ENCODE assay signal across 8 cellular contexts in the genomic region with DNA sequence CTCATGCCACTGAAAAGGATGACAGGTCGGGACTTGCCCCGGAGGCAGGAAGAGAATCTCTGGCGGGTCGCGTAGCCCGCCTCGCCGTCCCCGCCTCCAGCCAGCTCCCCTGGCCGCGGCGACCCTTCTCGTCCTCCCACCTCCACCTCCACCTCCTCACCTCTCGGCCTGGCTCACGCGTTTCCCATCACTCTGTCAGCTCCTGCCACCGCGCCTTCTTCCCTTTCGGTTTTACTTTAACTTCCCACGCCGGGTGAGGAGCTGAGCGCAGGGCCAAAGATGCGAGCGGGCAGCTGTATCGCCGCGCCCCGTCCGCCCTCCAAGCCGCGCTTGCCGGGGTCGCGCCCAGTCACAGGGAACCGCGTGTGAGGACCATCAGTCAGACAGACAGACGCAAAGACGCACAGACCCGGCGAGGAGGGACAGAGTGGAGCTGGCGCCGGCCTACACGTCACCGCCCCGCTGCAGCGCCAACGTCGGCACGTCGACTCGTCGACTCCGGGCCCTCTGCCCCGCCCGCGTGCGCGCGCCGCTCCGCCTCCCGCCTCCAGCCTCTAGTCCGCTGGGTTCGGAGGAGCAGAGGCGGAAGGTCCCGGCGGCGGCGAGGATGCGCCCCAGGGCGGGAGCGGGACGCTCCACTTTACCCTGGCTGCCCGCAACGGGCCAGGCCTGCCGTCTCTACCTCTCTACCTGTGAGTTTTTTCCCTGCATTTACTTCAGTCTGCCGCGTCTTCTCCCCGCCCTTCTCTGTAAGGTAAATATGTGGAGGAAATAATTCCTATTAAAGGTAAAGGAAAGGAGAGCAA. TPM values are rescaled to one million over a fixed set of nuclear protein-coding genes. Genes with fewer than 3 reads are reported as not detected.
DNase-seq lines count a peak whose midpoint lies in the region; TF ChIP-seq lines count a peak whose summit lies in the region.

A gene with protein sequence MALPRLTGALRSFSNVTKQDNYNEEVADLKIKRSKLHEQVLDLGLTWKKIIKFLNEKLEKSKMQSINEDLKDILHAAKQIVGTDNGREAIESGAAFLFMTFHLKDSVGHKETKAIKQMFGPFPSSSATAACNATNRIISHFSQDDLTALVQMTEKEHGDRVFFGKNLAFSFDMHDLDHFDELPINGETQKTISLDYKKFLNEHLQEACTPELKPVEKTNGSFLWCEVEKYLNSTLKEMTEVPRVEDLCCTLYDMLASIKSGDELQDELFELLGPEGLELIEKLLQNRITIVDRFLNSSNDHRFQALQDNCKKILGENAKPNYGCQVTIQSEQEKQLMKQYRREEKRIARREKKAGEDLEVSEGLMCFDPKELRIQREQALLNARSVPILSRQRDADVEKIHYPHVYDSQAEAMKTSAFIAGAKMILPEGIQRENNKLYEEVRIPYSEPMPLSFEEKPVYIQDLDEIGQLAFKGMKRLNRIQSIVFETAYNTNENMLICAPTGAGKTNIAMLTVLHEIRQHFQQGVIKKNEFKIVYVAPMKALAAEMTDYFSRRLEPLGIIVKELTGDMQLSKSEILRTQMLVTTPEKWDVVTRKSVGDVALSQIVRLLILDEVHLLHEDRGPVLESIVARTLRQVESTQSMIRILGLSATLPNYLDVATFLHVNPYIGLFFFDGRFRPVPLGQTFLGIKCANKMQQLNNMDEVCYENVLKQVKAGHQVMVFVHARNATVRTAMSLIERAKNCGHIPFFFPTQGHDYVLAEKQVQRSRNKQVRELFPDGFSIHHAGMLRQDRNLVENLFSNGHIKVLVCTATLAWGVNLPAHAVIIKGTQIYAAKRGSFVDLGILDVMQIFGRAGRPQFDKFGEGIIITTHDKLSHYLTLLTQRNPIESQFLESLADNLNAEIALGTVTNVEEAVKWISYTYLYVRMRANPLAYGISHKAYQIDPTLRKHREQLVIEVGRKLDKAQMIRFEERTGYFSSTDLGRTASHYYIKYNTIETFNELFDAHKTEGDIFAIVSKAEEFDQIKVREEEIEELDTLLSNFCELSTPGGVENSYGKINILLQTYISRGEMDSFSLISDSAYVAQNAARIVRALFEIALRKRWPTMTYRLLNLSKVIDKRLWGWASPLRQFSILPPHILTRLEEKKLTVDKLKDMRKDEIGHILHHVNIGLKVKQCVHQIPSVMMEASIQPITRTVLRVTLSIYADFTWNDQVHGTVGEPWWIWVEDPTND (N-terminal part only) (minus strand): TSS at position 429 of the 806 bp plus-strand sequence. CDS start 13,332 bp downstream, outside the sequence.

- POLR2A ChIA-PET in SK-N-SH (lab: Yijun Ruan, JAX) = interaction anchor here (0.5 kb wide), 1 partner anchor 35 kb away, joined by 3 read pairs; no protein-coding TSS in a partner anchor

- TF ChIP-seq CTCF in HFF-Myc (IDR thresholded peaks at IDR 0.05; ENCODE audit: low read depth, low read length, missing control alignments) (no peak), SK-N-SH (IDR thresholded peaks at IDR 0.05) (no peak), osteoblast (IDR thresholded peaks at IDR 0.05; ENCODE audit: extremely low read depth, low read depth, low read length) (no peak), testis (IDR thresholded peaks at IDR 0.05) (no peak)

- H3K79me2 ChIP-seq in SK-N-SH (ENCODE audit: insufficient read depth) = peaks cover 50% of the 10 kb centered on the region
- H3K79me2 ChIP-seq in osteoblast (ENCODE audit: insufficient read depth, low read length) = peaks cover 51% of the 10 kb centered on the region

- H3K27me3 ChIP-seq in SK-N-SH (ENCODE audit: insufficient read depth) (no peaks in the 10 kb centered on the region), osteoblast (ENCODE audit: insufficient read depth, low read length) (no peaks in the 10 kb centered on the region), testis (no peaks in the 10 kb centered on the region)

- no peak for TF ChIP-seq RAD21 in SK-N-SH (IDR thresholded peaks at IDR 0.05; ENCODE audit: low read length)

- H3K4me3 ChIP-seq in GM08714 (ENCODE audit: low read length) (peak within 1 kb of the TSS; percentile 67), HFF-Myc (replicated peaks; ENCODE audit: low read depth, low read length) (peak within 1 kb of the TSS; percentile 83), SK-N-SH (ENCODE audit: low read depth in 2 of 2, low read length in 1 of 2) (peak within 1 kb of the TSS; percentile 97 to 99), osteoblast (ENCODE audit: insufficient read depth, low read length) (peak within 1 kb of the TSS; percentile 95), testis (peak within 1 kb of the TSS; percentile 91 to 98)

- H3K4me2 ChIP-seq in SK-N-SH (peak within 1 kb of the TSS; percentile 74), osteoblast (ENCODE audit: insufficient read depth, low read length) (peak within 1 kb of the TSS; percentile 96)

- under 1% methylated on average over 36 of the region's 79 CpGs for WGBS in SK-N-SH (ENCODE audit: low lambda C conversion rate)
- WGBS in testis, 2 donors = 0% methylated on average over 41 to 79 of the region's 79 CpGs

- H3K9me2 ChIP-seq in SK-N-SH = no peaks in the 10 kb centered on the region

- H3K27ac ChIP-seq in SK-N-SH (ENCODE audit: low read depth in 2 of 2, low read length in 1 of 2) = peak within 1 kb of the TSS; percentile 90 to 91
- peak within 1 kb of the TSS; percentile 87 for H3K27ac ChIP-seq in osteoblast (ENCODE audit: low read depth, low read length)
- peak within 1 kb of the TSS; percentile 93 to 94 for H3K27ac ChIP-seq in testis

- peak; percentile 19 for TF ChIP-seq POLR2A in testis (IDR thresholded peaks at IDR 0.05)

- H3K4me1 ChIP-seq in SK-N-SH (ENCODE audit: control insufficient read depth in 1 of 2, insufficient read depth in 2 of 2, low read depth in 1 of 2, low read length in 1 of 2) (peaks cover 6 to 13% of the 10 kb centered on the region in 2 experiments; a peak in 3 of 4 replicates), osteoblast (ENCODE audit: insufficient read depth, low read length) (peaks cover 20% of the 10 kb centered on the region), testis (peaks cover 16% of the 10 kb centered on the region)

- H4K20me1 ChIP-seq in SK-N-SH (ENCODE audit: insufficient read depth) = peaks cover 26% of the 10 kb centered on the region
- H4K20me1 ChIP-seq in osteoblast (ENCODE audit: insufficient read depth, low read length) = peaks cover 28% of the 10 kb centered on the region

- CTCF ChIA-PET in SK-N-SH (lab: Yijun Ruan, JAX) = no interaction called here

- DNase-seq in HFF-Myc (ENCODE audit: extremely low read depth, low read depth) (peak; percentile 63), MV-4-11 (lab: John Stamatoyannopoulos, UW) (peak; percentile 87), SK-N-SH (peak; percentile 92), glomerular endothelial cell (ENCODE audit: extremely low read depth, low read depth, low spot score) (peak; percentile 20), osteoblast (ENCODE audit: insufficient read length, low spot score, missing footprints) (peak; percentile 94), testis (peak; percentile 96)
- DNase-seq in activated naive CD4-positive, alpha-beta T cell treated with anti-CD3 and anti-CD28 coated beads, Interleukin-2, amount 50 U/mL, for 16 hours = peak; percentile 94

- peak within 1 kb of the TSS; percentile 78 for H3K9ac ChIP-seq in SK-N-SH

- H3F3A ChIP-seq in SK-N-SH (replicated peaks; ENCODE audit: insufficient read depth) = no peaks in the 10 kb centered on the region

- no peaks in the 10 kb centered on the region for H3K36me3 ChIP-seq in SK-N-SH (replicated peaks in 1 of 2; ENCODE audit: control insufficient read depth in 1 of 2, insufficient read depth in 2 of 2, low read length in 1 of 2)
- H3K36me3 ChIP-seq in osteoblast (ENCODE audit: insufficient read depth, low read length) = no peaks in the 10 kb centered on the region
- H3K36me3 ChIP-seq in testis (ENCODE audit: low read depth, missing control alignments) = no peaks in the 10 kb centered on the region

- TF ChIP-seq EP300 in SK-N-SH (IDR thresholded peaks at IDR 0.05; ENCODE audit: borderline replicate concordance in 1 of 2, low read depth in 1 of 2, low read length in 1 of 2) = no peak; a peak in 2 of 4 replicates

- H3K9me3 ChIP-seq in SK-N-SH (no peaks in the 10 kb centered on the region), osteoblast (ENCODE audit: low read depth, low read length) (no peaks in the 10 kb centered on the region), testis (no peaks in the 10 kb centered on the region)

- H2AFZ ChIP-seq in SK-N-SH (ENCODE audit: low read depth) (peak within 1 kb of the TSS; percentile 96), osteoblast (ENCODE audit: low read length) (peak within 1 kb of the TSS; percentile 99)

- intact Hi-C loops in testis (cut with DNase I; ENCODE audit: low total_unique reads) = no loop called here

TF ChIP-seq in SK-N-SH, 30 proteins besides CTCF, POLR2A, EP300 and RAD21 (continues in another document):
- peak; percentile 59; the same call in 1 of the 2 replicates for TF ChIP-seq SIN3A (IDR thresholded peaks at IDR 0.05; ENCODE audit: borderline replicate concordance, low read depth, low read length)
- TF ChIP-seq, protein P1, sequence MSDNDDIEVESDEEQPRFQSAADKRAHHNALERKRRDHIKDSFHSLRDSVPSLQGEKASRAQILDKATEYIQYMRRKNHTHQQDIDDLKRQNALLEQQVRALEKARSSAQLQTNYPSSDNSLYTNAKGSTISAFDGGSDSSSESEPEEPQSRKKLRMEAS (IDR thresholded peaks at IDR 0.05; ENCODE audit: low read depth) = peak; percentile 46; the same call in 1 of the 2 replicates
- TF ChIP-seq ELF1 (IDR thresholded peaks at IDR 0.05) = peak; percentile 45
- TF ChIP-seq POLR2AphosphoS5 (IDR thresholded peaks at IDR 0.05; ENCODE audit: low read depth, low read length) = peak; percentile 89
- TF ChIP-seq MXI1 (IDR thresholded peaks at IDR 0.05; ENCODE audit: low read depth, low read length) = peak; percentile 93
- TF ChIP-seq TCF12 (IDR thresholded peaks at IDR 0.05) = no peak
- peak; percentile 85 for TF ChIP-seq TAF1 (IDR thresholded peaks at IDR 0.05; ENCODE audit: borderline replicate concordance, low read depth, low read length)
- peak; percentile 49; the same call in 1 of the 2 replicates for TF ChIP-seq FOXJ3 (CRISPR knock-in tag; IDR thresholded peaks at IDR 0.05)
- TF ChIP-seq RCOR1 (IDR thresholded peaks at IDR 0.05; ENCODE audit: low read length) = 0 out of 2 replicates have a peak, but pooled peaks have one; percentile 30
- TF ChIP-seq FOSL2 (IDR thresholded peaks at IDR 0.05; ENCODE audit: borderline replicate concordance, low read depth) = no peak
- TF ChIP-seq NRF1 (IDR thresholded peaks at IDR 0.05; ENCODE audit: low read depth, low read length) = peak; percentile 65
- TF ChIP-seq GABPA (IDR thresholded peaks at IDR 0.05; ENCODE audit: low read depth) = no peak; the same call in 1 of the 2 replicates

RNA-seq across cellular contexts. Expression of the gene that starts here (rescaled TPM):
- polyA plus RNA-seq in SK-N-SH (2012; rRNA removed) = 17.9 and 20.9 TPM in 2 replicates
- 22.3 TPM in 2 replicates for polyA plus RNA-seq in SK-N-SH (2012; cell fraction: cytosol; rRNA removed)
- 13.8 and 36.6 TPM in 2 replicates for polyA plus RNA-seq in SK-N-SH (2012; cell fraction: nucleus; rRNA removed)
- 57.1 and 60.3 TPM in 2 replicates for total RNA-seq in glomerular endothelial cell
- total RNA-seq in osteoblast = 68.8 and 69.2 TPM in 2 replicates
- total RNA-seq in testis = 10 to 100 TPM; 29.0 to 29.3 TPM
- polyA plus RNA-seq in testis (ENCODE audit: insufficient read depth, low read depth, low replicate concordance) = 16.1 TPM

Comparison
In these comparisons a context has a peak if more than half of its experiments do, and no peak if none do; other contexts are left out.
1. Peak in every context shown above with its lines: DNase-seq, H3K4me3 ChIP-seq and H3K27ac ChIP-seq.
2. DNase-seq: peak in every context shown above with its lines; median percentile 96 in testis; 94 in activated naive CD4-positive, alpha-beta T cell treated with anti-CD3 and anti-CD28 coated beads, Interleukin-2, amount 50 U/mL, for 16 hours; 94 in osteoblast; 92 in SK-N-SH; 87 in MV-4-11; 63 in HFF-Myc; 20 in glomerular endothelial cell.